8 cellular contexts compared by ENCODE assay signal in the genomic region with DNA sequence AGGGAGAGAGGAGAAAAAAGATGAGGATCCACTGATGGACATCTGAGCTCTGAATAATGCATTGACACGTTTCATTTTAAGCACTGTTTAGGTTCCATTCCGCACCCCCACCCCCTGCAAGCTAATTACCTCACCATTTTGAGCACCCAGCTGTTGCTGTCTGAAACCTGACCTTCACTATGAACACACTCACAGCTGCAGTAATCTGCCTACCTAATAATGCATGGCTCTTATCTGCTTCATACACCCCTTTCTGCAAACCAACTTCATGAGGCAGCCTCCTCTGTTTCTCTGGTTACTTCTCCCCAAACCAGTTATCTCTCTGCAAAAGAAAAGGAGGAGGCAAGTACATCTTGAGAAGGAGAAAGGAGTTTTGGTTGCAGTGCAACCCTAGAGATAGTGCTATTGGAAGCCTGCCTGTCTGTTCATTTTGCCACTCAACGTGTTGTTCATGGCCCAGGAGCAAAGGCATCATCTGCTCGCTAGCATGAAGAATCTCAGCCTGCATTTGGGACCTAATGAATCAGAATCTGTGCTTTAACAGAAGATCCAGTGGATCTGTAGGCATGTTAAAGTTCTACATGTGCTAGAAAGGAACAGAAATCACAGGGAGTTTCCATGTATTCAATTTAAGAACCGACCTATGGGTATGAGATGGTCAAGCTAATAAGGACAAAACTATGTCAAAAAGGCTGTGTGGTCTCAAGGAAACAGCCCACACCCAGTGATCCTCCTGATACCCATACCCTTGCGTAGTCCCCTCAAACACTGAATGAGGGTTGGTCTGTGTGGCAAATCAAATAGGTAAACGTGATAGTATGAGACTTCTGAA.
DNase-seq lines count a peak whose midpoint lies in the region; ATAC-seq, FAIRE-seq and TF ChIP-seq lines count a peak whose summit lies in the region.
"Had no signal": no experiment of that assay in that cellular context is flagged by ENCODE, and none has a peak within 500 bp of the region (broad histone marks: within the 10 kb centered on the region; RNA-seq: fewer than 3 reads in every experiment).

No MANE protein-coding gene starts in this region.

- H4K20me1 ChIP-seq in keratinocyte (ENCODE audit: control insufficient read depth, extremely low read depth, insufficient read depth, low read length), result no peaks in the 10 kb centered on the region

- H3K9ac ChIP-seq in keratinocyte (ENCODE audit: control insufficient read depth, extremely low read depth, insufficient read depth, low read length), result no peak overlapping the region

- H3K27ac ChIP-seq in keratinocyte (ENCODE audit: control insufficient read depth, insufficient read depth, low read length), result peak overlapping the region; percentile 68
- H3K27ac ChIP-seq: epithelial cell of prostate had no signal

- H3K4me2 ChIP-seq in keratinocyte (ENCODE audit: control insufficient read depth, extremely low read depth, insufficient read depth, low read depth, low read length), result peak overlapping the region; percentile 9

- H3K9me1 ChIP-seq in keratinocyte (ENCODE audit: control insufficient read depth, extremely low read depth, insufficient read depth, low read length), result no peaks in the 10 kb centered on the region

- DNase-seq in NCI-H226, result peak; percentile 41
- no peak for DNase-seq in keratinocyte (ENCODE audit: low read depth, low spot score)
- no peak for DNase-seq in NAMALWA (ENCODE audit: low spot score)

- TF ChIP-seq CTCF in keratinocyte (optimal IDR thresholded peaks at IDR 0.05 in 1 of 3, IDR thresholded peaks at IDR 0.05 in 1 of 3, conservative IDR thresholded peaks at IDR 0.05 in 1 of 3; ENCODE audit: extremely low read depth in 1 of 3, insufficient read depth in 2 of 3, low read length in 3 of 3), result no peak

- dilution Hi-C loops in keratinocyte (cut with MboI; ENCODE audit: extremely low pct_ligation_motif_present, low sequenced_read_pairs), result no loop called here

- no peaks in the 10 kb centered on the region for H3K36me3 ChIP-seq in keratinocyte (ENCODE audit: control insufficient read depth in 2 of 2, extremely low read depth in 1 of 2, insufficient read depth in 2 of 2, low read length in 2 of 2)

- FAIRE-seq in keratinocyte (lab: Jason Lieb, UNC), result no peak

- H2AFZ ChIP-seq in keratinocyte (ENCODE audit: control insufficient read depth, low read length), result no peak overlapping the region

- no peak overlapping the region for H3K4me3 ChIP-seq in keratinocyte (ENCODE audit: control insufficient read depth in 2 of 3, extremely low read depth in 1 of 3, insufficient read depth in 2 of 3, low read depth in 1 of 3, low read length in 3 of 3)

- peaks cover 31% of the 10 kb centered on the region for H3K4me1 ChIP-seq in keratinocyte (ENCODE audit: control insufficient read depth, extremely low read depth, insufficient read depth, low read length)

- peaks cover 20% of the 10 kb centered on the region for H3K79me2 ChIP-seq in keratinocyte (ENCODE audit: control insufficient read depth, insufficient read depth, low read length)

- no peaks in the 10 kb centered on the region for H3K27me3 ChIP-seq in keratinocyte (ENCODE audit: control insufficient read depth, extremely low read depth, insufficient read depth, low read length)

- peak; percentile 51 for ATAC-seq in GM19025 (IDR thresholded peaks at IDR 0.05; ENCODE audit: low read depth, unreplicated experiment)
- peak; percentile 71 for ATAC-seq in HG02759 (IDR thresholded peaks at IDR 0.05; ENCODE audit: unreplicated experiment)
- no peak for ATAC-seq in HG02938 (IDR thresholded peaks at IDR 0.05; ENCODE audit: unreplicated experiment)
- ATAC-seq in activated CD4-positive, CD25-positive, alpha-beta regulatory T cell treated with anti-CD3 and anti-CD28 coated beads, Interleukin-2, amount 50 U/mL, for 24 hours, result no peak

- H3K9me3 ChIP-seq in keratinocyte (ENCODE audit: control insufficient read depth, low read depth, low read length), result no peaks in the 10 kb centered on the region

Comparison
In these comparisons a context has a peak if more than half of its experiments do, and no peak if none do; other contexts are left out.
1. ATAC-seq: peak in GM19025 (single experiment) and HG02759 (single experiment); none in HG02938 (single experiment) and activated CD4-positive, CD25-positive, alpha-beta regulatory T cell treated with anti-CD3 and anti-CD28 coated beads, Interleukin-2, amount 50 U/mL, for 24 hours (0 of 2).